ENCODE assay signal across 24 cellular contexts in the genomic region with DNA sequence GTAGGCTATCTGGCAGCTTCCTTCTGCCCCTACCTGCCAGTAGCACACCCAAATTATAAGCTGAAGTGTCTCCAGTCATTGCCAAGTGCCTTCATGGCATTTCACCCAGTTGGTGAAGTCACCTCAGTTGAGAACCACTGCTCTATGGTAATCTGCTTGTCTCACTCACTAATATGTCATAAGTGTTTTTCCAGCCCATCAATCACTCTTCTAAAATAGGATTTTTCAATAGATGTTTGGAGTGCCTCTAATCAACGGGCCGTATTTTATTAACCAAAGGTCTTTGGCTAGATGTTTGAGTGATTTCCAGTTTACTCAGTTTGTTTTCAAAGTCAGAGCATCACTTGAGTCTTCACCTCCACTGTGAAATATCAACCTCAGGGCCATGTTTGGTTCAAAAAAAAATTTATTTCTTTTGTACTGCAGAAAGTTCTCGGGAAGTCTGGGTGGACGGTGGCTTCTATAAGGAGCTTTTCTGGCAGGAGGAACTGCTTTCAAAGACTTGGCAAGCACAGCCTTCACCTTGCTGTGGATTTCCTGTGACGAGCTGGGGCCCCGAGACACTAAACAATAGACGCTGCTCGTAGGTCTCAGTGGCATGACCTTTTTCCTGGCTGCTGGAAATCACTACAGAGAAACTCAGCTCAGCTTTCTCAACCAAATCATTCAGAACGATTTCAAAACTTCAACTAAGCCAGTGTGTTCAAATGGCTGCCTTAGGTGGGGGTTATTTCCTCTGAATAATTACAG.
DNase-seq lines count a peak whose midpoint lies in the region; ATAC-seq and TF ChIP-seq lines count a peak whose summit lies in the region.
"Had no signal": no experiment of that assay in that cellular context is flagged by ENCODE, and none has a peak within 500 bp of the region (broad histone marks: within the 10 kb centered on the region; RNA-seq: fewer than 3 reads in every experiment).

No MANE protein-coding gene starts in this region.

- no peaks in the 10 kb centered on the region for H3K9me3 Mint-ChIP-seq in natural killer cell treated with Interleukin-12 subunit alpha and Interleukin-12 subunit beta and Interleukin-15 and Interleukin-18, amount 100 ng/mL, for 72 hours
- H3K9me3 Mint-ChIP-seq in natural killer cell, result no peaks in the 10 kb centered on the region
- peaks cover 0 to 30% (median 8%) of the 10 kb centered on the region in 8 donors for H3K9me3 Mint-ChIP-seq in CD4-positive, alpha-beta memory T cell
- H3K9me3 Mint-ChIP-seq: activated CD8-positive, alpha-beta T cell treated with anti-CD3 and anti-CD28 coated beads for 36 hours had no signal

- H3K4me3 ChIP-seq in CD4-positive, alpha-beta memory T cell (ENCODE audit: low read length in 2 of 2), result no peak overlapping the region
- no peak overlapping the region for H3K4me3 ChIP-seq in testis
- H3K4me3 ChIP-seq: smooth muscle cell, suprapubic skin had no signal

- H3K36me3 ChIP-seq in CD4-positive, alpha-beta memory T cell (ENCODE audit: insufficient read depth, low read length), result no peaks in the 10 kb centered on the region
- H3K36me3 ChIP-seq in testis (ENCODE audit: low read depth, missing control alignments), result no peaks in the 10 kb centered on the region
- H3K36me3 ChIP-seq: suprapubic skin had no signal

- CTCF ChIA-PET in CD4-positive, alpha-beta memory T cell (lab: Charles Lee; ENCODE audit: partially characterized antibody), result no interaction called here

- H3K4me1 ChIP-seq in CD4-positive, alpha-beta memory T cell (ENCODE audit: insufficient read depth, low read length), result no peaks in the 10 kb centered on the region
- no peaks in the 10 kb centered on the region for H3K4me1 ChIP-seq in testis
- H3K4me1 ChIP-seq: suprapubic skin had no signal

- no peak for TF ChIP-seq POLR2A in testis (IDR thresholded peaks at IDR 0.05)

- TF ChIP-seq CTCF in natural killer cell (IDR thresholded peaks at IDR 0.05) (no peak), testis (IDR thresholded peaks at IDR 0.05) (no peak)

- POLR2A ChIA-PET in CD4-positive, alpha-beta memory T cell (lab: Charles Lee; ENCODE audit: partially characterized antibody), result no interaction called here

- H3K36me3 Mint-ChIP-seq in natural killer cell treated with Interleukin-12 subunit alpha and Interleukin-12 subunit beta and Interleukin-15 and Interleukin-18, amount 100 ng/mL, for 72 hours, result no peaks in the 10 kb centered on the region
- no peaks in the 10 kb centered on the region for H3K36me3 Mint-ChIP-seq in natural killer cell
- H3K36me3 Mint-ChIP-seq in CD4-positive, alpha-beta memory T cell, result peaks cover 0 to 3% of the 10 kb centered on the region in 2 donors
- H3K36me3 Mint-ChIP-seq: activated naive CD4-positive, alpha-beta T cell treated with anti-CD3 and anti-CD28 coated beads, Interleukin-2, amount 10 ng/mL, durations not matched to agents 7 days and 5 days had no signal

- H3K27ac Mint-ChIP-seq in natural killer cell treated with Interleukin-12 subunit alpha and Interleukin-12 subunit beta and Interleukin-15 and Interleukin-18, amount 100 ng/mL, for 72 hours, result no peak overlapping the region
- no peak overlapping the region for H3K27ac Mint-ChIP-seq in natural killer cell
- no peak overlapping the region for H3K27ac Mint-ChIP-seq in CD4-positive, alpha-beta memory T cell
- H3K27ac Mint-ChIP-seq: activated CD8-positive, alpha-beta T cell treated with anti-CD3 and anti-CD28 coated beads for 36 hours; activated naive CD4-positive, alpha-beta T cell treated with anti-CD3 and anti-CD28 coated beads, Interleukin-2, amount 10 ng/mL, durations not matched to agents 7 days and 5 days; activated T-helper 17 cell treated with anti-CD3 and anti-CD28 coated beads, Interleukin-2, amount 50 U/mL, for 72 hours had no signal

- WGBS in testis, 2 donors, result 48 to 60% methylated on average over 9 of the region's 9 CpGs

- H3K9me3 ChIP-seq in CD4-positive, alpha-beta memory T cell (ENCODE audit: control insufficient read depth in 1 of 2, low read length in 2 of 2), result no peaks in the 10 kb centered on the region
- no peaks in the 10 kb centered on the region for H3K9me3 ChIP-seq in testis
- H3K9me3 ChIP-seq: suprapubic skin had no signal

- no peak overlapping the region for H3K4me3 Mint-ChIP-seq in natural killer cell treated with Interleukin-12 subunit alpha and Interleukin-12 subunit beta and Interleukin-15 and Interleukin-18, amount 100 ng/mL, for 72 hours
- no peak overlapping the region for H3K4me3 Mint-ChIP-seq in natural killer cell
- no peak overlapping the region for H3K4me3 Mint-ChIP-seq in CD4-positive, alpha-beta memory T cell
- H3K4me3 Mint-ChIP-seq: activated CD8-positive, alpha-beta T cell treated with anti-CD3 and anti-CD28 coated beads for 36 hours; activated naive CD4-positive, alpha-beta T cell treated with anti-CD3 and anti-CD28 coated beads, Interleukin-2, amount 10 ng/mL, durations not matched to agents 7 days and 5 days; activated T-helper 17 cell treated with anti-CD3 and anti-CD28 coated beads, Interleukin-2, amount 50 U/mL, for 72 hours had no signal

- H3K27ac ChIP-seq in CD4-positive, alpha-beta memory T cell (ENCODE audit: low read depth, low read length), result no peak overlapping the region
- no peak overlapping the region for H3K27ac ChIP-seq in testis
- H3K27ac ChIP-seq: suprapubic skin had no signal

- ATAC-seq in natural killer cell treated with Interleukin-12 subunit alpha and Interleukin-12 subunit beta and Interleukin-15 and Interleukin-18, amount 100 ng/mL, for 72 hours, result no peak
- ATAC-seq in natural killer cell, result no peak
- ATAC-seq: activated CD8-positive, alpha-beta T cell treated with anti-CD3 and anti-CD28 coated beads for 36 hours; activated T-helper 17 cell treated with anti-CD3 and anti-CD28 coated beads, Interleukin-2, amount 50 U/mL, for 72 hours; Panc1 had no signal

- H3K27me3 ChIP-seq in CD4-positive, alpha-beta memory T cell (ENCODE audit: insufficient read depth, low read length), result no peaks in the 10 kb centered on the region
- no peaks in the 10 kb centered on the region for H3K27me3 ChIP-seq in testis

- peaks cover 0 to 7% of the 10 kb centered on the region in 2 donors for H3K27me3 Mint-ChIP-seq in natural killer cell treated with Interleukin-12 subunit alpha and Interleukin-12 subunit beta and Interleukin-15 and Interleukin-18, amount 100 ng/mL, for 72 hours
- peaks cover 6 to 20% of the 10 kb centered on the region in 2 donors for H3K27me3 Mint-ChIP-seq in natural killer cell (ENCODE audit: low read depth in 2 of 2)
- H3K27me3 Mint-ChIP-seq in CD4-positive, alpha-beta memory T cell, result peaks cover 4 to 5% of the 10 kb centered on the region in 2 donors
- H3K27me3 Mint-ChIP-seq: activated naive CD4-positive, alpha-beta T cell treated with anti-CD3 and anti-CD28 coated beads, Interleukin-2, amount 10 ng/mL, durations not matched to agents 7 days and 5 days had no signal

- no peaks in the 10 kb centered on the region for H3K4me1 Mint-ChIP-seq in natural killer cell treated with Interleukin-12 subunit alpha and Interleukin-12 subunit beta and Interleukin-15 and Interleukin-18, amount 100 ng/mL, for 72 hours (ENCODE audit: low read depth in 2 of 2)
- H3K4me1 Mint-ChIP-seq in natural killer cell, result no peaks in the 10 kb centered on the region
- no peaks in the 10 kb centered on the region for H3K4me1 Mint-ChIP-seq in CD4-positive, alpha-beta memory T cell
- H3K4me1 Mint-ChIP-seq: activated naive CD4-positive, alpha-beta T cell treated with anti-CD3 and anti-CD28 coated beads, Interleukin-2, amount 10 ng/mL, durations not matched to agents 7 days and 5 days; activated T-helper 17 cell treated with anti-CD3 and anti-CD28 coated beads, Interleukin-2, amount 50 U/mL, for 72 hours had no signal

- peak; percentile 44 for DNase-seq in natural killer cell treated with Interleukin-12 subunit alpha and Interleukin-12 subunit beta and Interleukin-15 and Interleukin-18, amount 100 ng/mL, for 72 hours (ENCODE audit: low spot score)
- DNase-seq in natural killer cell (no peak), left kidney (ENCODE audit: low read depth, low spot score) (peak; percentile 31), putamen (ENCODE audit: low spot score) (peak; percentile 3), dedifferentiated amniotic fluid mesenchymal stem cell (ENCODE audit: extremely low spot score) (no peak), COLO829 (ENCODE audit: low spot score) (no peak), testis (no peak)
- no peak for DNase-seq in CD4-positive, alpha-beta memory T cell
- DNase-seq: activated CD8-positive, alpha-beta T cell treated with anti-CD3 and anti-CD28 coated beads for 36 hours; activated naive CD4-positive, alpha-beta T cell treated with anti-CD3 and anti-CD28 coated beads, Interleukin-2, amount 10 ng/mL, durations not matched to agents 7 days and 5 days; DMS153; effector CD8-positive, alpha-beta T cell; hypothalamus; NCI-H1092; NCI-H1694; NCI-H446 treated with DMSO at 0.1 percent for 48 hours; NCI-H774; occipital lobe; SHP77 treated with DMSO at 0.1 percent for 48 hours; stimulated activated naive CD4-positive, alpha-beta T cell had no signal

- intact Hi-C loops in natural killer cell (cut with micrococcal nuclease), result no loop called here
- intact Hi-C loops in CD4-positive, alpha-beta memory T cell (cut with micrococcal nuclease), result no loop called here
- intact Hi-C loops in testis (cut with DNase I; ENCODE audit: low total_unique reads), result no loop called here

Comparison
In these comparisons a context has a peak if more than half of its experiments do, and no peak if none do; other contexts are left out.
1. DNase-seq: peak in natural killer cell treated with Interleukin-12 subunit alpha and Interleukin-12 subunit beta and Interleukin-15 and Interleukin-18, amount 100 ng/mL, for 72 hours (single experiment), left kidney (single experiment) and putamen (single experiment); none in natural killer cell (single experiment), dedifferentiated amniotic fluid mesenchymal stem cell (single experiment), CD4-positive, alpha-beta memory T cell (0 of 5), COLO829 (single experiment) and testis (single experiment).